Comparison of ENCODE assay signal across 13 cellular contexts in the genomic region with DNA sequence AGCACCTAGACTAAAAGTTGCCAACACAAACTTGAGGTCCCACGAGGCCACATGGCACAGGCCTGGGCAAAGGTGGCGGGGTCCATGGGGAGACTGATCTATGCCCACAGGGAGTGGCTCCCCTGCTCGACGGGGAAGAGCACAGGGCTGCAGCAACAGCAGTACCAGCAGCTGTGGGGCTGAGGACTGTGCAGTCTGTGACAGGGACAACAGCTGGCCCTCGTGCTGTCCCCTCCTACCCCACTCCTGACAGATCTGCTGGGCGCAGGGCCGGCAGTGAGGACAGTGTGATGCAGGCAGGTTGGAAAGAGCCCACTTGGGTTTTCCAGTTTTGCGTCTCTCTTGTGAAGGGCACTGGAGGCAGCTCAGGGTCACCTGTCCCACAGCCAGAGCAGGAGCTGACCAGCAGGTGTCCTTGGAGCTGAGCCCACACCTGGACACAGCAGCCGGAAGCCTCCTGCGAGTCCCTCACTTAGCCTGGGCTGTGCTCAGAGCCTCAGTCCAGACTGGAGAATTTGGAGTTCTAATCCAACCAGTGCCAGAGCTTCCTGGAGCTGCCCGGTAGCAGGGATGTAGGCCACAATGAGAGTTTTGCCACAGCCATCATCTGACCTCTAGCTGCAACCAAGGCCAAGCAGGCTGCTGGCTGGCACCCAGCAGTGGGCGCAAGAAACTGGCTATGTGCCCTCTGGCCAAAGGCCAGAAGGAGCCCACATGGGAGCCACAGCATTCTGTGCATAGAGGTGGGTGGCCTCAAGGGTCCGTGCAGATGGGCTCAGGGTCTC. TPM values are rescaled to one million over a fixed set of nuclear protein-coding genes. Genes with fewer than 3 reads are reported as not detected.
DNase-seq lines count a peak whose midpoint lies in the region; ATAC-seq and TF ChIP-seq lines count a peak whose summit lies in the region.
"Had no signal": no experiment of that assay in that cellular context is flagged by ENCODE, and none has a peak within 500 bp of the region (broad histone marks: within the 10 kb centered on the region; RNA-seq: fewer than 3 reads in every experiment).

No MANE protein-coding gene starts in this region.

- H4K8ac ChIP-seq in mesendoderm (ENCODE audit: low read depth, low read length), result no peak overlapping the region

- H3K79me2 ChIP-seq in mesendoderm (ENCODE audit: control insufficient read depth, insufficient read depth, low read length), result no peaks in the 10 kb centered on the region

- no peak overlapping the region for H3K18ac ChIP-seq in mesendoderm (ENCODE audit: low read length)

- POLR2A ChIA-PET in WTC11 (lab: Charles Lee), result interaction anchor here (0.5 to 0.9 kb wide), 2 partner anchors 30 to 34 kb away, joined by 3 to 4 read pairs; partner anchors contain the start of gene EWSR1

- H3K27ac ChIP-seq in mesendoderm (ENCODE audit: low read depth, low read length) (no peak overlapping the region), tibial artery (peak overlapping the region; percentile 0 to 42), esophagus squamous epithelium (peak overlapping the region in 2 of 4 donors; percentile 25 to 29)
- H3K27ac ChIP-seq in effector memory CD4-positive, alpha-beta T cell (ENCODE audit: insufficient read depth, low read length, poor library complexity, severe bottlenecking), result no peak overlapping the region

- no peaks in the 10 kb centered on the region for H3K9me3 Mint-ChIP-seq in activated T-cell treated with anti-CD3 and anti-CD28 coated beads, Interleukin-2, amount 50 U/mL, for 72 hours
- no peaks in the 10 kb centered on the region for H3K9me3 Mint-ChIP-seq in activated T-cell treated with anti-CD3 and anti-CD28 coated beads, Interleukin-2, amount 50 U/mL, for 4 hours
- H3K9me3 Mint-ChIP-seq in WTC11, result no peaks in the 10 kb centered on the region
- H3K9me3 Mint-ChIP-seq: natural killer cell treated with Interleukin-12 subunit alpha and Interleukin-12 subunit beta and Interleukin-15 and Interleukin-18, amount 100 ng/mL, for 72 hours had no signal

- CTCF ChIA-PET in WTC11 (lab: Charles Lee), result interaction anchor here (0.6 to 4.5 kb wide), 4 partner anchors 10 to 251 kb away, joined by 3 to 52 read pairs (median 6); partner anchors contain the start of gene THOC5

- H3K36me3 Mint-ChIP-seq in activated T-cell treated with anti-CD3 and anti-CD28 coated beads, Interleukin-2, amount 50 U/mL, for 72 hours (ENCODE audit: insufficient read depth in 2 of 2), result peaks cover 6 to 13% of the 10 kb centered on the region in 2 donors
- peaks cover 23% of the 10 kb centered on the region for H3K36me3 Mint-ChIP-seq in activated T-cell treated with anti-CD3 and anti-CD28 coated beads, Interleukin-2, amount 50 U/mL, for 4 hours (ENCODE audit: insufficient read depth)
- peaks cover 24% of the 10 kb centered on the region for H3K36me3 Mint-ChIP-seq in WTC11

- no peak overlapping the region for H4K5ac ChIP-seq in mesendoderm (ENCODE audit: low read length)

- intact Hi-C loops in tibial artery (cut with DNase I; ENCODE audit: low total_unique reads), result no loop called here
- intact Hi-C loops in esophagus squamous epithelium (cut with DNase I), result no loop called here

- no CpG with 5 or more reads among the region's 13 CpGs for WGBS in mesendoderm (ENCODE audit: extremely low coverage, insufficient coverage, low lambda C conversion rate)
- 31 to 49% methylated on average over 5 to 8 of the region's 13 CpGs for WGBS in esophagus squamous epithelium, 2 donors

- H3K9ac ChIP-seq in mesendoderm (ENCODE audit: low read length), result no peak overlapping the region

- no peak overlapping the region for H3K4ac ChIP-seq in mesendoderm (ENCODE audit: low read depth, low read length)

- TF ChIP-seq CTCF in WTC11 (IDR thresholded peaks at IDR 0.05) (no peak), tibial artery (IDR thresholded peaks at IDR 0.05) (no peak), esophagus squamous epithelium (IDR thresholded peaks at IDR 0.05) (no peak)

- H3K4me1 ChIP-seq in mesendoderm (ENCODE audit: control insufficient read depth, low read depth, low read length), result peaks cover 2% of the 10 kb centered on the region
- peaks cover 0 to 26% (median 22%) of the 10 kb centered on the region in 4 donors for H3K4me1 ChIP-seq in tibial artery
- peaks cover 9% of the 10 kb centered on the region for H3K4me1 ChIP-seq in effector memory CD4-positive, alpha-beta T cell (ENCODE audit: control insufficient read depth, insufficient read depth, low read length, poor library complexity, severe bottlenecking)
- H3K4me1 ChIP-seq in esophagus squamous epithelium, result peaks cover 18 to 48% (median 19%) of the 10 kb centered on the region in 3 donors

- ATAC-seq in activated T-cell treated with anti-CD3 and anti-CD28 coated beads, Interleukin-2, amount 50 U/mL, for 72 hours (replicated peaks in 1 of 2), result peak; percentile 6 to 9
- no peak for ATAC-seq in activated T-cell treated with anti-CD3 and anti-CD28 coated beads, Interleukin-2, amount 50 U/mL, for 4 hours
- no peak for ATAC-seq in WTC11
- ATAC-seq in HG03039 (IDR thresholded peaks at IDR 0.05; ENCODE audit: unreplicated experiment), result no peak

- no peak overlapping the region for H2BK15ac ChIP-seq in mesendoderm (replicated peaks; ENCODE audit: low read depth)

- H3K27ac Mint-ChIP-seq in activated T-cell treated with anti-CD3 and anti-CD28 coated beads, Interleukin-2, amount 50 U/mL, for 72 hours, result peak overlapping the region; percentile 56
- peak overlapping the region; percentile 49; the same call in 1 of the 2 replicates for H3K27ac Mint-ChIP-seq in WTC11
- H3K27ac Mint-ChIP-seq: natural killer cell treated with Interleukin-12 subunit alpha and Interleukin-12 subunit beta and Interleukin-15 and Interleukin-18, amount 100 ng/mL, for 72 hours had no signal

- no peak overlapping the region for H3K4me2 ChIP-seq in mesendoderm (ENCODE audit: low read length)

- H3K23ac ChIP-seq in mesendoderm (ENCODE audit: low read length), result no peak overlapping the region

- peaks cover 10% of the 10 kb centered on the region for H3K4me1 Mint-ChIP-seq in activated T-cell treated with anti-CD3 and anti-CD28 coated beads, Interleukin-2, amount 50 U/mL, for 72 hours (ENCODE audit: low read depth)
- peaks cover 5% of the 10 kb centered on the region for H3K4me1 Mint-ChIP-seq in activated T-cell treated with anti-CD3 and anti-CD28 coated beads, Interleukin-2, amount 50 U/mL, for 4 hours (ENCODE audit: low read depth)
- peaks cover 17% of the 10 kb centered on the region for H3K4me1 Mint-ChIP-seq in WTC11

- no peak overlapping the region for H2BK5ac ChIP-seq in mesendoderm (ENCODE audit: low read length)

- H3K4me3 Mint-ChIP-seq in activated T-cell treated with anti-CD3 and anti-CD28 coated beads, Interleukin-2, amount 50 U/mL, for 72 hours, result no peak overlapping the region
- H3K4me3 Mint-ChIP-seq in activated T-cell treated with anti-CD3 and anti-CD28 coated beads, Interleukin-2, amount 50 U/mL, for 4 hours, result no peak overlapping the region
- H3K4me3 Mint-ChIP-seq in WTC11, result no peak overlapping the region
- H3K4me3 Mint-ChIP-seq: B cell; natural killer cell treated with Interleukin-12 subunit alpha and Interleukin-12 subunit beta and Interleukin-15 and Interleukin-18, amount 100 ng/mL, for 72 hours had no signal

- no peak overlapping the region for H2AK5ac ChIP-seq in mesendoderm (ENCODE audit: low read length)

- no peak for TF ChIP-seq POLR2A in esophagus squamous epithelium (IDR thresholded peaks at IDR 0.05)

- H3K27me3 Mint-ChIP-seq in activated T-cell treated with anti-CD3 and anti-CD28 coated beads, Interleukin-2, amount 50 U/mL, for 72 hours (ENCODE audit: low read depth), result peaks cover 27% of the 10 kb centered on the region
- peaks cover 21% of the 10 kb centered on the region for H3K27me3 Mint-ChIP-seq in activated T-cell treated with anti-CD3 and anti-CD28 coated beads, Interleukin-2, amount 50 U/mL, for 4 hours (ENCODE audit: low read depth)
- H3K27me3 Mint-ChIP-seq in WTC11 (ENCODE audit: low read depth), result peaks cover 4% of the 10 kb centered on the region; the same call in 1 of the 2 replicates

- no peak overlapping the region for H2BK120ac ChIP-seq in mesendoderm (ENCODE audit: low read depth, low read length)

- no peaks in the 10 kb centered on the region for H3K27me3 ChIP-seq in mesendoderm (ENCODE audit: insufficient read depth, low read length, poor library complexity)
- H3K27me3 ChIP-seq in tibial artery, result no peaks in the 10 kb centered on the region
- H3K27me3 ChIP-seq in effector memory CD4-positive, alpha-beta T cell (replicated peaks; ENCODE audit: control insufficient read depth, insufficient read depth, low read length, poor library complexity, severe bottlenecking), result no peaks in the 10 kb centered on the region
- no peaks in the 10 kb centered on the region for H3K27me3 ChIP-seq in esophagus squamous epithelium

- H3K56ac ChIP-seq in mesendoderm (ENCODE audit: low read length), result no peak overlapping the region

- peaks cover 20% of the 10 kb centered on the region for H3K36me3 ChIP-seq in mesendoderm (ENCODE audit: control insufficient read depth, insufficient read depth, low read length)
- H3K36me3 ChIP-seq in tibial artery, result peaks cover 28 to 36% (median 32%) of the 10 kb centered on the region in 3 donors
- H3K36me3 ChIP-seq in effector memory CD4-positive, alpha-beta T cell (ENCODE audit: control insufficient read depth, insufficient read depth, low read length), result peaks cover 18% of the 10 kb centered on the region
- peaks cover 19 to 40% (median 25%) of the 10 kb centered on the region in 3 donors for H3K36me3 ChIP-seq in esophagus squamous epithelium

- no peak overlapping the region for H3K4me3 ChIP-seq in mesendoderm (ENCODE audit: low read length)
- H3K4me3 ChIP-seq in tibial artery, result no peak overlapping the region
- no peak overlapping the region for H3K4me3 ChIP-seq in effector memory CD4-positive, alpha-beta T cell (ENCODE audit: insufficient read depth, low read depth, low read length, poor library complexity, severe bottlenecking)
- no peak overlapping the region for H3K4me3 ChIP-seq in esophagus squamous epithelium

- peaks cover 3% of the 10 kb centered on the region for H3K79me1 ChIP-seq in mesendoderm (ENCODE audit: low read length)

- DNase-seq in activated T-cell treated with anti-CD3 and anti-CD28 coated beads, Interleukin-2, amount 50 U/mL, for 72 hours, result no peak
- no peak for DNase-seq in activated T-cell treated with anti-CD3 and anti-CD28 coated beads, Interleukin-2, amount 50 U/mL, for 4 hours
- DNase-seq in WTC11 (ENCODE audit: low spot score) (no peak), mesendoderm (peak; percentile 19), tibial artery (no peak), esophagus squamous epithelium (lab: John Stamatoyannopoulos, UW) (no peak)
- DNase-seq in effector memory CD4-positive, alpha-beta T cell, result no peak
- DNase-seq: NCI-H2029; stimulated activated CD4-positive, alpha-beta T cell treated with anti-CD3 and anti-CD28 coated beads, Interleukin-1b, Interleukin-23, amount 100 ng/mL, for 48 hours had no signal

- no peaks in the 10 kb centered on the region for H3K9me3 ChIP-seq in tibial artery
- H3K9me3 ChIP-seq in effector memory CD4-positive, alpha-beta T cell (ENCODE audit: control insufficient read depth, low read length), result no peaks in the 10 kb centered on the region
- H3K9me3 ChIP-seq in esophagus squamous epithelium, result no peaks in the 10 kb centered on the region

RNA-seq across cellular contexts. Expression of gene GAS2L1, which starts 3.6 kb away (rescaled TPM):
- under 1 TPM; 0.41 to 0.79 TPM for total RNA-seq in activated T-cell treated with anti-CD3 and anti-CD28 coated beads, Interleukin-2, amount 50 U/mL, for 72 hours
- total RNA-seq in activated T-cell treated with anti-CD3 and anti-CD28 coated beads, Interleukin-2, amount 50 U/mL, for 4 hours, result under 1 TPM; 0.37 to 0.90 (median 0.56) TPM
- 15.3 to 19.9 TPM (median 15.6 TPM) in 3 replicates for total RNA-seq in WTC11 (2021)
- polyA plus RNA-seq in mesendoderm (2013, experiment 1 of 2), result 12.6 TPM
- polyA plus RNA-seq in mesendoderm (2013, experiment 2 of 2), result 12.0 TPM
- 10 to 100 TPM; 26.9 to 52.1 (median 36.9) TPM for total RNA-seq in esophagus squamous epithelium
- total RNA-seq: B cell had no signal

RNA-seq across cellular contexts. Expression of gene RASL10A, which starts 12.6 kb away (rescaled TPM):
- total RNA-seq in activated T-cell treated with anti-CD3 and anti-CD28 coated beads, Interleukin-2, amount 50 U/mL, for 72 hours, result under 1 TPM in 1 of 2 donors, not detected in 1; 0.84 TPM
- total RNA-seq in activated T-cell treated with anti-CD3 and anti-CD28 coated beads, Interleukin-2, amount 50 U/mL, for 4 hours, result under 1 TPM; 0.56 to 0.87 (median 0.79) TPM
- total RNA-seq in WTC11 (2021) (1.1 to 1.6 TPM (median 1.6 TPM) in 3 replicates), esophagus squamous epithelium (1 to 10 TPM in 1 of 4 donors, under 1 TPM in 2, not detected in 1; 0.38 to 3.5 (median 0.75) TPM)
- polyA plus RNA-seq in mesendoderm (2013, experiment 1 of 2), result 1.3 TPM
- 1.5 TPM for polyA plus RNA-seq in mesendoderm (2013, experiment 2 of 2)
- total RNA-seq: fibroblast of lung had no signal
- polyA plus RNA-seq: fibroblast of lung had no signal

RNA-seq across cellular contexts. Expression of gene EWSR1, which starts 34.8 kb away (rescaled TPM):
- 100 to 1,000 TPM; 279 to 285 TPM for total RNA-seq in activated T-cell treated with anti-CD3 and anti-CD28 coated beads, Interleukin-2, amount 50 U/mL, for 72 hours
- 100 to 1,000 TPM; 458 to 522 (median 474) TPM for total RNA-seq in activated T-cell treated with anti-CD3 and anti-CD28 coated beads, Interleukin-2, amount 50 U/mL, for 4 hours
- 377 to 400 TPM (median 384 TPM) in 3 replicates for total RNA-seq in WTC11 (2021)
- 366 TPM for polyA plus RNA-seq in mesendoderm (2013, experiment 1 of 2)
- polyA plus RNA-seq in mesendoderm (2013, experiment 2 of 2), result 366 TPM
- 100 to 1,000 TPM; 124 to 217 (median 174) TPM for total RNA-seq in esophagus squamous epithelium

RNA-seq across cellular contexts. Expression of gene RHBDD3, which starts 35.1 kb away (rescaled TPM):
- total RNA-seq in activated T-cell treated with anti-CD3 and anti-CD28 coated beads, Interleukin-2, amount 50 U/mL, for 72 hours, result 10 to 100 TPM; 22.4 to 29.4 TPM
- 10 to 100 TPM; 52.0 to 61.0 (median 56.8) TPM for total RNA-seq in activated T-cell treated with anti-CD3 and anti-CD28 coated beads, Interleukin-2, amount 50 U/mL, for 4 hours
- 69.6 to 78.2 TPM (median 77.9 TPM) in 3 replicates for total RNA-seq in WTC11 (2021)
- 39.0 TPM for polyA plus RNA-seq in mesendoderm (2013, experiment 1 of 2)
- polyA plus RNA-seq in mesendoderm (2013, experiment 2 of 2), result 37.0 TPM
- total RNA-seq in esophagus squamous epithelium, result 10 to 100 TPM; 14.3 to 28.2 (median 20.1) TPM

Comparison
In these comparisons a context has a peak if more than half of its experiments do, and no peak if none do; other contexts are left out.
1. ATAC-seq: peak in activated T-cell treated with anti-CD3 and anti-CD28 coated beads, Interleukin-2, amount 50 U/mL, for 72 hours (2 of 2); none in activated T-cell treated with anti-CD3 and anti-CD28 coated beads, Interleukin-2, amount 50 U/mL, for 4 hours (0 of 2), WTC11 (single experiment) and HG03039 (single experiment).
2. H3K27ac ChIP-seq: peak in tibial artery (2 of 2); none in mesendoderm (single experiment) and effector memory CD4-positive, alpha-beta T cell (single experiment).